11 cellular contexts compared by ENCODE assay signal in genomic region chr16:52182840-52183239, GRCh38.
"Had no signal": no experiment of that assay in that cellular context is flagged by ENCODE, and none has a peak within 500 bp of the region (broad histone marks: within the 10 kb centered on the region; RNA-seq: fewer than 3 reads in every experiment).

No MANE protein-coding gene starts in this region.

- H3K4me3 Mint-ChIP-seq: GM23338, H9, HFFc6 had no signal

- ATAC-seq: GM23338, HCT116 had no signal

- H3K27ac ChIP-seq: GM23248 had no signal

- DNase-seq: GM23248, GOT3, H7, H9, HCEC 1CT, HFFc6 had no signal

- H3K9me3 ChIP-seq: HAP-1 had no signal

- H3K4me1 ChIP-seq: HAP-1 had no signal

- H3K9me3 Mint-ChIP-seq: GM23338, H9 had no signal

- H3K4me2 ChIP-seq: GM23338 had no signal

- H3K36me3 ChIP-seq: HAP-1 had no signal

- H2AFZ ChIP-seq: GM23248, GM23338 had no signal

- FAIRE-seq: H1, H54 had no signal

- H3K4me3 ChIP-seq: GM23248, GM23338, HAP-1 had no signal

- H3K4me1 Mint-ChIP-seq: GM23338 had no signal

- H3K27ac Mint-ChIP-seq: GM23338, H9, HFFc6 had no signal

- H3K9ac ChIP-seq: GM23248 had no signal
